ENCODE assay signal across 8 cellular contexts in genomic region chr2:8543412-8544167, GRCh38.
DNase-seq lines count a peak whose midpoint lies in the region; ATAC-seq, FAIRE-seq and TF ChIP-seq lines count a peak whose summit lies in the region.

No MANE protein-coding gene starts in this region.

- H3K4me3 ChIP-seq in pancreas: no peak overlapping the region

- H3K4me1 ChIP-seq in pancreas: peaks cover 0 to 8% (median 0%) of the 10 kb centered on the region in 3 donors

- FAIRE-seq in pancreas (lab: Jason Lieb, UNC): no peak

- intact Hi-C loops in pancreas (cut with DNase I): no loop called here

- H3K27ac ChIP-seq in pancreas: peak overlapping the region in 3 of 4 donors; percentile 33 to 60 (median 55)

- no peak for TF ChIP-seq CTCF in pancreas (IDR thresholded peaks at IDR 0.05)

- TF ChIP-seq POLR2A in GM10847 (IDR thresholded peaks at IDR 0.05; ENCODE audit: extremely low read depth, insufficient read length): peak; percentile 13

- H3K27me3 ChIP-seq in pancreas: no peaks in the 10 kb centered on the region

- WGBS in pancreas, 2 donors: 86 to 91% methylated on average over 28 of the region's 28 CpGs

- no peaks in the 10 kb centered on the region for H3K9me3 ChIP-seq in pancreas

- no peaks in the 10 kb centered on the region for H3K36me3 ChIP-seq in pancreas

- peak; percentile 83 for DNase-seq in KG1 (lab: John Stamatoyannopoulos, UW)
- peak; percentile 78 for DNase-seq in activated CD4-positive, CD25-positive, alpha-beta regulatory T cell treated with anti-CD3 and anti-CD28 coated beads, Interleukin-2, amount 50 U/mL, for 72 hours
- peak; percentile 80 for DNase-seq in epidermal melanocyte (ENCODE audit: insufficient read length, low spot score)
- DNase-seq in pancreas: peak in 1 of 6 donors; percentile 43
- no peak for DNase-seq in kidney glomerular epithelial cell (lab: John Stamatoyannopoulos, UW)
- no peak for DNase-seq in putamen (ENCODE audit: low spot score)

- ATAC-seq in GM21723 (IDR thresholded peaks at IDR 0.05; ENCODE audit: unreplicated experiment) (peak; percentile 74), pancreas (peak in 3 of 4 donors; percentile 33 to 67 (median 49))

Comparison
In these comparisons a context has a peak if more than half of its experiments do, and no peak if none do; other contexts are left out.
1. DNase-seq: peak in KG1 (single experiment), activated CD4-positive, CD25-positive, alpha-beta regulatory T cell treated with anti-CD3 and anti-CD28 coated beads, Interleukin-2, amount 50 U/mL, for 72 hours (single experiment) and epidermal melanocyte (single experiment); none in kidney glomerular epithelial cell (single experiment) and putamen (single experiment).